11 cellular contexts compared by ENCODE assay signal in genomic region chr5:9947231-9947693, GRCh38.
DNase-seq lines count a peak whose midpoint lies in the region; ATAC-seq and TF ChIP-seq lines count a peak whose summit lies in the region.
"Had no signal": no experiment of that assay in that cellular context is flagged by ENCODE, and none has a peak within 500 bp of the region (broad histone marks: within the 10 kb centered on the region; RNA-seq: fewer than 3 reads in every experiment).

No MANE protein-coding gene starts in this region.

- ATAC-seq in GM21576 (IDR thresholded peaks at IDR 0.05; ENCODE audit: unreplicated experiment), result peak; percentile 50
- ATAC-seq in HG03565 (IDR thresholded peaks at IDR 0.05; ENCODE audit: unreplicated experiment), result peak; percentile 48

- H3K36me3 ChIP-seq in GM06990 (ENCODE audit: control insufficient read depth, insufficient read depth, low read length), result no peaks in the 10 kb centered on the region

- H3K4me3 ChIP-seq in GM06990 (replicated peaks; ENCODE audit: low read depth, low read length), result no peak overlapping the region

- TF ChIP-seq CTCF in GM06990 (IDR thresholded peaks at IDR 0.05; ENCODE audit: insufficient read depth, low read length, poor library complexity, severe bottlenecking), result no peak

- H3K27me3 ChIP-seq in GM06990 (replicated peaks; ENCODE audit: control insufficient read depth, insufficient read depth, low read length), result no peaks in the 10 kb centered on the region

- DNase-seq in GM06990 (ENCODE audit: extremely low read depth, insufficient read length), result peak; percentile 53
- DNase-seq in glomerular visceral epithelial cell (ENCODE audit: extremely low spot score), result peak; percentile 70
- DNase-seq in DMS153 treated with DMSO at 0.1 percent for 48 hours (lab: John Stamatoyannopoulos, UW; ENCODE audit: unreplicated experiment), result no peak
- DNase-seq in GM19240 (ENCODE audit: insufficient read length, low spot score), result no peak
- DNase-seq in NAMALWA (ENCODE audit: low spot score), result no peak
- DNase-seq in NCI-H2171 treated with DMSO at 0.1 percent for 48 hours (lab: John Stamatoyannopoulos, UW), result no peak
- DNase-seq: activated CD4-positive, alpha-beta T cell treated with anti-CD3 and anti-CD28 coated beads, Interleukin-2, amount 50 U/mL, for 48 hours; activated gamma-delta T cell treated with Interleukin-2 at 50 U/mL for 16 hours; DND-41 had no signal

Comparison
In these comparisons a context has a peak if more than half of its experiments do, and no peak if none do; other contexts are left out.
1. DNase-seq: peak in GM06990 (single experiment) and glomerular visceral epithelial cell (single experiment); none in DMS153 treated with DMSO at 0.1 percent for 48 hours (single experiment), GM19240 (single experiment), NAMALWA (single experiment) and NCI-H2171 treated with DMSO at 0.1 percent for 48 hours (single experiment).